Comparison of ENCODE assay signal across 26 cellular contexts in the genomic region with DNA sequence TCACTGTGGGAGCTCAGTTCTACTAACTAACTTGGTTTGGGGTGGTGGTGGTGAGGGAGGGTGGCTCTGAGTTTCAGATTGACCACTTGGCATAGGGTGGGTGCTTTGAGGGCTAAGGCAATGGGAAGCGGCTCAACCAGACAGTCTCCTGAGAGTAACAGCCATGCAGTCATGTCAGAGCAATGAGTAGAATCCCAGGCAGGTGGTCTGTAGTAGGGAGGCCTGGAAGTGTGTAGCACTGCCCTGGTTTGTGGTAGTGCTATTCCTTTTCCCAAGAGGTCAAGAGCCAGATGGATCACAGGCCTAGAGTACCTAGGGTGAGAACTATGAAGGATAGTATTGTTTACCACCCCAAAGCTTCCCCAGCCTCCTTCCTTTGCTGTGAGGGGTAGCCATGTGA. TPM values are rescaled to one million over a fixed set of nuclear protein-coding genes. Genes with fewer than 3 reads are reported as not detected.
"Had no signal": no experiment of that assay in that cellular context is flagged by ENCODE, and none has a peak within 500 bp of the region (broad histone marks: within the 10 kb centered on the region; RNA-seq: fewer than 3 reads in every experiment).

No MANE protein-coding gene starts in this region.

- H3K4me3 Mint-ChIP-seq: immature natural killer cell; mesothelial cell of epicardium; naive thymus-derived CD4-positive, alpha-beta T cell; natural killer cell treated with Interleukin-12 subunit alpha and Interleukin-12 subunit beta and Interleukin-15 and Interleukin-18, amount 100 ng/mL, for 72 hours; stimulated activated naive B cell treated with anti-CD40 and anti-IgM and Interleukin-4, amounts not matched to agents 10 μg/mL and 1 μg/mL and 100 μg/mL, for 72 hours; type B pancreatic cell had no signal

- DNase-seq: hypothalamus; immature natural killer cell; left ventricle myocardium inferior; mesendoderm; naive thymus-derived CD4-positive, alpha-beta T cell; occipital lobe; ovary; right lobe of liver; stimulated activated CD4-positive, alpha-beta T cell treated with anti-CD3 and anti-CD28 coated beads, Interleukin-12 subunit alpha, Interleukin-12 subunit beta, amount 100 ng/mL, for 4 hours; stimulated activated CD4-positive, alpha-beta T cell treated with anti-CD3 and anti-CD28 coated beads, Interleukin-15, amount 100 ng/mL, for 24 hours; stimulated activated CD4-positive, alpha-beta T cell treated with anti-CD3 and anti-CD28 coated beads, Interleukin-2, amount 100 ng/mL, for 24 hours; stimulated activated CD4-positive, alpha-beta T cell treated with anti-CD3 and anti-CD28 coated beads, Interleukin-4, amount 100 ng/mL, for 1 hour; stimulated activated naive B cell treated with anti-CD40 and anti-IgM and Interleukin-4, amounts not matched to agents 10 μg/mL and 1 μg/mL and 100 μg/mL, for 72 hours; stimulated activated naive CD8-positive, alpha-beta T cell treated with anti-CD3 and anti-CD28 coated beads, Interleukin-15, Interleukin-2, amounts not matched to agents 100 U/mL and 50 U/mL, for 24 hours; tibial artery; uterus had no signal

- H3K36me3 Mint-ChIP-seq: immature natural killer cell; mesothelial cell of epicardium; natural killer cell treated with Interleukin-12 subunit alpha and Interleukin-12 subunit beta and Interleukin-15 and Interleukin-18, amount 100 ng/mL, for 72 hours; stimulated activated naive B cell treated with anti-CD40 and anti-IgM and Interleukin-4, amounts not matched to agents 10 μg/mL and 1 μg/mL and 100 μg/mL, for 72 hours; type B pancreatic cell had no signal

- H3K9me3 Mint-ChIP-seq: immature natural killer cell; mesothelial cell of epicardium; naive thymus-derived CD4-positive, alpha-beta T cell; stimulated activated naive B cell treated with anti-CD40 and anti-IgM and Interleukin-4, amounts not matched to agents 10 μg/mL and 1 μg/mL and 100 μg/mL, for 72 hours; type B pancreatic cell had no signal

- H3K4me3 ChIP-seq: left ventricle myocardium inferior, lung, ovary, right atrium auricular region, right lobe of liver, skin epidermis, suprapubic skin, thoracic aorta, tibial artery, uterus had no signal

- H3K36me3 ChIP-seq: left ventricle myocardium inferior, neutrophil, ovary, right atrium auricular region, right lobe of liver, suprapubic skin, thoracic aorta, tibial artery, uterus had no signal

- H3K4me1 Mint-ChIP-seq: immature natural killer cell; stimulated activated naive B cell treated with anti-CD40 and anti-IgM and Interleukin-4, amounts not matched to agents 10 μg/mL and 1 μg/mL and 100 μg/mL, for 72 hours had no signal

- ATAC-seq: naive thymus-derived CD4-positive, alpha-beta T cell; right lobe of liver; stimulated activated naive B cell treated with anti-CD40 and anti-IgM and Interleukin-4, amounts not matched to agents 10 μg/mL and 1 μg/mL and 100 μg/mL, for 72 hours; stimulated activated naive CD8-positive, alpha-beta T cell treated with anti-CD3 and anti-CD28 coated beads, Interleukin-15, Interleukin-2, amounts not matched to agents 100 U/mL and 50 U/mL, for 24 hours had no signal

- H3K4me1 ChIP-seq: left ventricle myocardium inferior, right atrium auricular region, tibial artery had no signal

- H3K27me3 ChIP-seq: ovary, right atrium auricular region, right lobe of liver, suprapubic skin, tibial artery, uterus had no signal

- H3K9me3 ChIP-seq: left ventricle myocardium inferior, neutrophil, ovary, right atrium auricular region, right lobe of liver, suprapubic skin, thoracic aorta, tibial artery, uterus had no signal

- H3K27ac ChIP-seq: left ventricle myocardium inferior, neutrophil, ovary, right atrium auricular region, right lobe of liver, skin epidermis, suprapubic skin, thoracic aorta, tibial artery, uterus had no signal

- H3K27ac Mint-ChIP-seq: immature natural killer cell; mesothelial cell of epicardium; natural killer cell treated with Interleukin-12 subunit alpha and Interleukin-12 subunit beta and Interleukin-15 and Interleukin-18, amount 100 ng/mL, for 72 hours; progenitor cell of endocrine pancreas; stimulated activated naive B cell treated with anti-CD40 and anti-IgM and Interleukin-4, amounts not matched to agents 10 μg/mL and 1 μg/mL and 100 μg/mL, for 72 hours; type B pancreatic cell had no signal

RNA-seq across cellular contexts. Expression of a gene that starts 18.7 kb away (rescaled TPM):
- polyA plus RNA-seq: immature natural killer cell had no signal
